8 cellular contexts compared by ENCODE assay signal in the genomic region with DNA sequence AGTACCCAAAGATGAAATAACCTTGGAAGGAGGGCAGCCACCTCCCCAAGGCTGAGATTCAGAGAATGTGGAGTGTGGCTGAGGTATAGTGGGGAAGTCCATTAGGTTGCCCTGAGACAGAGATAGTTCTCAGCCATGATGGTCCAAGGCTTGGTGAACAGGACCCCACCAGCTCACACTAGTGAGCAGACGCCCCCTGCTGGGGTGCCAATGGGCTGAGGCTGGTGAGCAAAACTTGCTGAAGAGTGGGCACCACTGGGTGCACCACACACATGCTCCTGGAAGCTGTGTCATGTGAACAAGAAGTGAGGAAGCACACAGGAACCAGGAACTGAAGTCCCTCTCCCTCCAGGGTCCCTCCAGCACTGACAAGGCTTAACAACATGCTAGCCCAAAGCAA. TPM values are rescaled to one million over a fixed set of nuclear protein-coding genes. Genes with fewer than 3 reads are reported as not detected.
DNase-seq lines count a peak whose midpoint lies in the region; ATAC-seq and TF ChIP-seq lines count a peak whose summit lies in the region.

No MANE protein-coding gene starts in this region.

- no peak overlapping the region for H3K4me3 Mint-ChIP-seq in immature natural killer cell
- H3K4me3 Mint-ChIP-seq in stimulated activated naive CD8-positive, alpha-beta T cell treated with anti-CD3 and anti-CD28 coated beads, Interleukin-15, amount 100 ng/mL, for 72 hours: no peak overlapping the region

- TF ChIP-seq CTCF in HFF-Myc (IDR thresholded peaks at IDR 0.05; ENCODE audit: low read depth, low read length, missing control alignments): peak; percentile 70

- ATAC-seq in stimulated activated naive CD8-positive, alpha-beta T cell treated with anti-CD3 and anti-CD28 coated beads, Interleukin-15, amount 100 ng/mL, for 72 hours: peak; percentile 80
- no peak for ATAC-seq in GM21737 (IDR thresholded peaks at IDR 0.05; ENCODE audit: unreplicated experiment)

- H3K4me3 ChIP-seq in HFF-Myc (replicated peaks; ENCODE audit: low read depth, low read length): no peak overlapping the region

- H3K4me1 Mint-ChIP-seq in immature natural killer cell: no peaks in the 10 kb centered on the region
- H3K4me1 Mint-ChIP-seq in stimulated activated naive CD8-positive, alpha-beta T cell treated with anti-CD3 and anti-CD28 coated beads, Interleukin-15, amount 100 ng/mL, for 72 hours: no peaks in the 10 kb centered on the region

- H3K9me3 Mint-ChIP-seq in immature natural killer cell: no peaks in the 10 kb centered on the region
- no peaks in the 10 kb centered on the region for H3K9me3 Mint-ChIP-seq in stimulated activated naive CD8-positive, alpha-beta T cell treated with anti-CD3 and anti-CD28 coated beads, Interleukin-15, amount 100 ng/mL, for 72 hours

- H3K27ac Mint-ChIP-seq in immature natural killer cell: no peak overlapping the region
- H3K27ac Mint-ChIP-seq in stimulated activated naive CD8-positive, alpha-beta T cell treated with anti-CD3 and anti-CD28 coated beads, Interleukin-15, amount 100 ng/mL, for 72 hours: no peak overlapping the region

- DNase-seq in Daoy (ENCODE audit: low read depth) (peak; percentile 79), HFF-Myc (ENCODE audit: extremely low read depth, low read depth) (peak; percentile 14), RPMI7951 (ENCODE audit: low read depth) (peak; percentile 65), immature natural killer cell (peak in 2 of 3 donors; percentile 9 to 14), GM19240 (ENCODE audit: insufficient read length, low spot score) (no peak)
- peak; percentile 44 for DNase-seq in activated naive CD4-positive, alpha-beta T cell treated with anti-CD3 and anti-CD28 coated beads, Interleukin-2, amount 50 U/mL, for 16 hours
- DNase-seq in stimulated activated naive CD8-positive, alpha-beta T cell treated with anti-CD3 and anti-CD28 coated beads, Interleukin-15, amount 100 ng/mL, for 72 hours: peak; percentile 40 to 46

- H3K27me3 Mint-ChIP-seq in immature natural killer cell (ENCODE audit: low read depth in 3 of 3): peaks cover 0 to 3% (median 0%) of the 10 kb centered on the region in 3 donors
- no peaks in the 10 kb centered on the region for H3K27me3 Mint-ChIP-seq in stimulated activated naive CD8-positive, alpha-beta T cell treated with anti-CD3 and anti-CD28 coated beads, Interleukin-15, amount 100 ng/mL, for 72 hours

- H3K36me3 Mint-ChIP-seq in immature natural killer cell: no peaks in the 10 kb centered on the region

RNA-seq across cellular contexts. Expression of gene FBXL13, which starts 8.9 kb away (rescaled TPM):
- total RNA-seq in Daoy (2014; rRNA removed; shearing (Covaris generic)): 3.1 and 8.3 TPM in 2 replicates
- 0.96 and 1.4 TPM in 2 replicates for total RNA-seq in RPMI7951 (2014; rRNA removed; shearing (Covaris generic))
- under 1 TPM in 1 of 3 donors, not detected in 2; 0.07 TPM for polyA plus RNA-seq in immature natural killer cell

RNA-seq across cellular contexts. Expression of gene ARMC10, which starts 9.3 kb away (rescaled TPM):
- 75.2 and 96.0 TPM in 2 replicates for total RNA-seq in Daoy (2014; rRNA removed; shearing (Covaris generic))
- total RNA-seq in RPMI7951 (2014; rRNA removed; shearing (Covaris generic)): 49.2 and 52.6 TPM in 2 replicates
- polyA plus RNA-seq in immature natural killer cell: 10 to 100 TPM; 35.4 to 37.3 (median 35.8) TPM
